ENCODE assay signal across 35 cellular contexts in the genomic region with DNA sequence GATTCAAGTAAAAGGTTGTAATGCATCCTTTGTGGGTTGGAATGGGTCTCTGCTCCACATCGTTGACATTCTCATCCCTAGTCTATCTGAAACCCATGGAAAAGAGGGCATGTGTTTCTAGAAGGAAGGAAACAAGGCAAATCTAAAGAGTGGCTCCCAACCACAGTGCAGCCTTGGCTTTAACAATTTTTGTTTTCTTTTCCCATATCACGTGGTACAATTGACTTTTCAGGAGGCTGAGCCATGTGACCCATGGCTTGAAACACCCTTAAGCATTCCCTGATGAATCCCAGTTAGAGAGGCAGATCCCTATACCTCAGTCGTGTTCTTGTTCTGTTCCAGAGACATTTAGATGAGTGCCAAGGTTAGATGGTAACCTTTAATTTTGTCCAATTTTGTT.
"Had no signal": no experiment of that assay in that cellular context is flagged by ENCODE, and none has a peak within 500 bp of the region (broad histone marks: within the 10 kb centered on the region; RNA-seq: fewer than 3 reads in every experiment).

No MANE protein-coding gene starts in this region.

- H3K27me3 ChIP-seq: adrenal gland, cardiac muscle cell, colonic mucosa, dorsolateral prefrontal cortex, neutrophil, uterus had no signal

- H3K9me3 ChIP-seq: adrenal gland, colonic mucosa, left ventricle myocardium inferior, mucosa of descending colon, neutrophil, prostate gland, uterus had no signal

- H3K36me3 ChIP-seq: adrenal gland, cardiac muscle cell, colonic mucosa, left ventricle myocardium inferior, neutrophil, prostate gland, uterus had no signal

- H3K36me3 Mint-ChIP-seq: type B pancreatic cell had no signal

- H3K4me3 Mint-ChIP-seq: activated naive CD4-positive, alpha-beta T cell treated with anti-CD3 and anti-CD28 coated beads for 36 hours; activated naive CD8-positive, alpha-beta T cell treated with anti-CD3 and anti-CD28 coated beads for 36 hours; brain; nephron; stimulated activated memory B cell treated with anti-CD40 and anti-IgM and Interleukin-4, amounts not matched to agents 10 μg/mL and 1 μg/mL and 100 μg/mL, for 72 hours; stimulated activated naive CD8-positive, alpha-beta T cell treated with anti-CD3 and anti-CD28 coated beads, Interleukin-15, amount 100 ng/mL, for 72 hours; type B pancreatic cell had no signal

- DNase-seq: activated CD4-positive, alpha-beta T cell treated with anti-CD3 and anti-CD28 coated beads for 48 hours; activated CD4-positive, alpha-beta T cell treated with anti-CD3 and anti-CD28 coated beads, Interleukin-2, amount 50 U/mL, for 48 hours; activated CD8-positive, alpha-beta memory T cell treated with anti-CD3 and anti-CD28 coated beads for 24 hours; activated effector memory CD4-positive, alpha-beta T cell treated with anti-CD3 and anti-CD28 coated beads, Interleukin-2, amount 50 U/mL, for 16 hours; activated naive CD4-positive, alpha-beta T cell treated with anti-CD3 and anti-CD28 coated beads for 36 hours; activated naive CD8-positive, alpha-beta T cell treated with anti-CD3 and anti-CD28 coated beads for 36 hours; aorta; cerebellar nuclear complex; colonic mucosa; dorsolateral prefrontal cortex; effector memory CD4-positive, alpha-beta T cell; erythroblast; foreskin fibroblast; left ventricle myocardium inferior; mucosa of descending colon; retina; stimulated activated CD4-positive, alpha-beta T cell treated with anti-CD3 and anti-CD28 coated beads, Interleukin-1b, Interleukin-23, amount 100 ng/mL, for 48 hours; stimulated activated CD4-positive, alpha-beta T cell treated with anti-CD3 and anti-CD28 coated beads, Interleukin-4, amount 100 ng/mL, for 4 hours; stimulated activated CD8-positive, alpha-beta memory T cell treated with anti-CD3 and anti-CD28 coated beads, Interleukin-4, amount 100 ng/mL, for 48 hours; stimulated activated naive CD8-positive, alpha-beta T cell treated with anti-CD3 and anti-CD28 coated beads, Interleukin-15, amount 100 ng/mL, for 72 hours; substantia nigra; T-helper 9 cell; uterus had no signal

- H3K27ac Mint-ChIP-seq: activated naive CD4-positive, alpha-beta T cell treated with anti-CD3 and anti-CD28 coated beads for 36 hours; activated naive CD8-positive, alpha-beta T cell treated with anti-CD3 and anti-CD28 coated beads for 36 hours; nephron; stimulated activated memory B cell treated with anti-CD40 and anti-IgM and Interleukin-4, amounts not matched to agents 10 μg/mL and 1 μg/mL and 100 μg/mL, for 72 hours; stimulated activated naive CD8-positive, alpha-beta T cell treated with anti-CD3 and anti-CD28 coated beads, Interleukin-15, amount 100 ng/mL, for 72 hours; type B pancreatic cell had no signal

- H3K4me1 ChIP-seq: prostate gland had no signal

- ATAC-seq: activated CD4-positive, CD25-positive, alpha-beta regulatory T cell treated with anti-CD3 and anti-CD28 coated beads, Interleukin-2, amount 50 U/mL, for 24 hours; mucosa of descending colon; stimulated activated memory B cell treated with anti-CD40 and anti-IgM and Interleukin-4, amounts not matched to agents 10 μg/mL and 1 μg/mL and 100 μg/mL, for 72 hours; stimulated activated naive CD8-positive, alpha-beta T cell treated with anti-CD3 and anti-CD28 coated beads, Interleukin-15, amount 100 ng/mL, for 72 hours had no signal

- H3K4me2 ChIP-seq: smooth muscle cell had no signal

- H3K27ac ChIP-seq: cardiac muscle cell, colonic mucosa, dorsolateral prefrontal cortex, left ventricle myocardium inferior, neutrophil, prostate gland, VCaP had no signal

- H3K9me3 Mint-ChIP-seq: activated naive CD4-positive, alpha-beta T cell treated with anti-CD3 and anti-CD28 coated beads for 36 hours; activated naive CD8-positive, alpha-beta T cell treated with anti-CD3 and anti-CD28 coated beads for 36 hours; brain; nephron; stimulated activated memory B cell treated with anti-CD40 and anti-IgM and Interleukin-4, amounts not matched to agents 10 μg/mL and 1 μg/mL and 100 μg/mL, for 72 hours; stimulated activated naive CD8-positive, alpha-beta T cell treated with anti-CD3 and anti-CD28 coated beads, Interleukin-15, amount 100 ng/mL, for 72 hours; type B pancreatic cell had no signal

- H3K4me3 ChIP-seq: cardiac muscle cell, colonic mucosa, dorsolateral prefrontal cortex, left ventricle myocardium inferior, lung, mucosa of descending colon, prostate gland, smooth muscle cell, uterus had no signal

- H3K27me3 Mint-ChIP-seq: activated naive CD8-positive, alpha-beta T cell treated with anti-CD3 and anti-CD28 coated beads for 36 hours; brain; stimulated activated memory B cell treated with anti-CD40 and anti-IgM and Interleukin-4, amounts not matched to agents 10 μg/mL and 1 μg/mL and 100 μg/mL, for 72 hours; stimulated activated naive CD8-positive, alpha-beta T cell treated with anti-CD3 and anti-CD28 coated beads, Interleukin-15, amount 100 ng/mL, for 72 hours; type B pancreatic cell had no signal
